Comparison of ENCODE assay signal across 25 cellular contexts in the genomic region with DNA sequence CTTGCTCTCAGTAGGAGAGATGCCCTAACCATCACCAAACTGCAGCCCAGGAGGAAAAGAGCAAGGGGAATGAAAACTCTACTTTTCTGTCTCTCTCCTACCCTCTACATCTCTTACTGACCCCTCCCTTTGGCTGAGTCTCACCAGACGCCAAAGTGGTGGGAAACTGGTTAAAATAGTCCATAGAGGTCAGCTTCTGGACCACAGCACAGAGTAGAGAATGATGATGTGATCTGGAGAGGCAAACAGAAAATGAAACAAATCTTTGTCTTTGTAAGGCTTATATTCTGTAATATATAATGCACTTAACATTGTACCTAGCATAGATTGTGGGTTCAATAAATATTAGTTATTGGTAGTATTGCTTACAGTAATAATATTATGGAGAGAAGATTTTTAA.
"Had no signal": no experiment of that assay in that cellular context is flagged by ENCODE, and none has a peak within 500 bp of the region (broad histone marks: within the 10 kb centered on the region; RNA-seq: fewer than 3 reads in every experiment).

No MANE protein-coding gene starts in this region.

- H3K27ac ChIP-seq: coronary artery, dorsolateral prefrontal cortex, esophagus muscularis mucosa, foreskin keratinocyte, gastroesophageal sphincter, heart left ventricle, hepatocyte, left lung, lower lobe of right lung had no signal

- H3K4me1 ChIP-seq: esophagus muscularis mucosa, foreskin keratinocyte, gastroesophageal sphincter, heart left ventricle, left lung, lower lobe of right lung had no signal

- H3K4me3 ChIP-seq: coronary artery, dorsolateral prefrontal cortex, esophagus muscularis mucosa, gastroesophageal sphincter, heart left ventricle, hepatocyte, left lung, lower lobe of right lung had no signal

- DNase-seq: dermis blood vessel endothelial cell; dorsolateral prefrontal cortex; effector CD4-positive, alpha-beta T cell; effector memory CD4-positive, alpha-beta T cell; foreskin keratinocyte; heart left ventricle; hypothalamus; immature natural killer cell; islet precursor cell; kidney; kidney glomerular epithelial cell; left colon; left lung; left ventricle myocardium superior; lower lobe of right lung; mesendoderm; midbrain; naive thymus-derived CD4-positive, alpha-beta T cell had no signal

- FAIRE-seq: colon, endothelial cell of umbilical vein, frontal cortex, kidney had no signal

- H2AFZ ChIP-seq: hepatocyte had no signal

- H3K79me2 ChIP-seq: hepatocyte had no signal

- H3K27me3 ChIP-seq: dorsolateral prefrontal cortex, esophagus muscularis mucosa, foreskin keratinocyte, gastroesophageal sphincter, heart left ventricle, hepatocyte, left lung had no signal

- H3K4me2 ChIP-seq: hepatocyte had no signal

- ATAC-seq: foreskin keratinocyte; gastroesophageal sphincter; heart left ventricle; left colon; left lung; left ventricle myocardium superior; lower lobe of right lung; naive thymus-derived CD4-positive, alpha-beta T cell had no signal
